ENCODE assay signal across 10 cellular contexts in the genomic region with DNA sequence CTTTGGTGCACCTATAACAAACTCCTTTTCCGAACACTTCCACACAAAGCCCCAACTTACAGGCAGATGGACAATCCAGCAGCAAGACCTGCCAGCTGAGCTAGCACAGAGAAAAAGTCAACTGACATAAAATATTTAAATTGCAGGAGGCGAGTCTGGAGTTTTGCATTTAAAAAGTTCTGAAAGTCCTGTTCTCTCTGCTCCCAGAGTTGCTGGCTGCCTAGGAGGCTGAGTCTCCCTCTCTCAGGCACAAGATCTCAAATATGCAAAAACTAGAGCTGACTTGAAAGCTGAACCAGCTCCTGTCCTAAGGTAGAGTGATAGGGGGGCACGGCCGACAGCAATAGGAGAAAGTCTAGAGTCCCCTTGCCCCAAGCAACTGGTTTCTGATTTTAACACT. TPM values are rescaled to one million over a fixed set of nuclear protein-coding genes. Genes with fewer than 3 reads are reported as not detected.
DNase-seq lines count a peak whose midpoint lies in the region; ATAC-seq and TF ChIP-seq lines count a peak whose summit lies in the region.
"Had no signal": no experiment of that assay in that cellular context is flagged by ENCODE, and none has a peak within 500 bp of the region (broad histone marks: within the 10 kb centered on the region; RNA-seq: fewer than 3 reads in every experiment).

No MANE protein-coding gene starts in this region.

- intact Hi-C loops in left colon (cut with DNase I, micrococcal nuclease), result no loop called here

- no peak for ATAC-seq in HG03175 (IDR thresholded peaks at IDR 0.05; ENCODE audit: unreplicated experiment)
- ATAC-seq in HG03571 (IDR thresholded peaks at IDR 0.05; ENCODE audit: unreplicated experiment), result no peak
- ATAC-seq in left colon, result no peak

- no peak for TF ChIP-seq CTCF in cardiac fibroblast (IDR thresholded peaks at IDR 0.05; ENCODE audit: low read depth, low read length)
- TF ChIP-seq CTCF in kidney epithelial cell (IDR thresholded peaks at IDR 0.05; ENCODE audit: insufficient read depth, low read length, poor library complexity, severe bottlenecking), result no peak

- peaks cover 66% of the 10 kb centered on the region for H3F3A ChIP-seq in GM23248 (ENCODE audit: insufficient read depth)

- peaks cover 39% of the 10 kb centered on the region for H3K4me1 ChIP-seq in GM23248 (ENCODE audit: insufficient read depth)
- H3K4me1 ChIP-seq in skeletal muscle tissue (ENCODE audit: control insufficient read depth in 3 of 3, insufficient read depth in 3 of 3, low read length in 3 of 3), result peaks cover 0 to 8% (median 0%) of the 10 kb centered on the region in 3 donors

- peak overlapping the region; percentile 62 for H3K27ac ChIP-seq in GM23248
- peak overlapping the region; percentile 36 for H3K27ac ChIP-seq in skeletal muscle tissue (ENCODE audit: low read depth, low read length)

- peak overlapping the region; percentile 81 for H3K9ac ChIP-seq in GM23248
- peak overlapping the region in 2 of 3 donors; percentile 26 to 45 for H3K9ac ChIP-seq in skeletal muscle tissue (ENCODE audit: low read depth in 1 of 3, low read length in 3 of 3)

- H3K9me3 ChIP-seq in GM23248 (ENCODE audit: low read depth) (no peaks in the 10 kb centered on the region), skeletal muscle tissue (ENCODE audit: control insufficient read depth in 3 of 3, low read length in 3 of 3) (no peaks in the 10 kb centered on the region)

- peaks cover 56% of the 10 kb centered on the region for H3K79me2 ChIP-seq in GM23248 (ENCODE audit: insufficient read depth)

- H3K27me3 ChIP-seq in GM23248 (replicated peaks; ENCODE audit: insufficient read depth) (no peaks in the 10 kb centered on the region), kidney epithelial cell (ENCODE audit: control insufficient read depth, insufficient read depth, low read length) (no peaks in the 10 kb centered on the region), skeletal muscle tissue (ENCODE audit: control insufficient read depth in 3 of 3, insufficient read depth in 3 of 3, low read length in 3 of 3) (no peaks in the 10 kb centered on the region)

- WGBS in GM23248 (ENCODE audit: low coverage in 1 of 2, low lambda C conversion rate in 2 of 2, missing lambda C conversion rate in 2 of 2), 2 experiments, result 0 to 1% methylated on average over 4 of the region's 4 CpGs

- peak overlapping the region; percentile 99 for H3K4me2 ChIP-seq in GM23248 (ENCODE audit: unreplicated experiment)

- H3K4me3 ChIP-seq in GM23248, result peak overlapping the region; percentile 88
- peak overlapping the region; percentile 19 to 28 for H3K4me3 ChIP-seq in cardiac fibroblast (replicated peaks in 1 of 2; ENCODE audit: low read depth in 2 of 2, low read length in 2 of 2)
- H3K4me3 ChIP-seq in kidney epithelial cell (ENCODE audit: low read depth, low read length), result peak overlapping the region; percentile 9
- H3K4me3 ChIP-seq in skeletal muscle tissue (ENCODE audit: low read length in 3 of 3), result peak overlapping the region; percentile 42 to 60 (median 46)

- H3K9me2 ChIP-seq in GM23248 (ENCODE audit: insufficient read depth), result no peaks in the 10 kb centered on the region

- in situ Hi-C loops in GM23248 (cut with MboI), result no loop called here

- no peaks in the 10 kb centered on the region for H3K36me3 ChIP-seq in GM23248 (ENCODE audit: low read depth)
- H3K36me3 ChIP-seq in kidney epithelial cell (ENCODE audit: control insufficient read depth, insufficient read depth, low read length), result no peaks in the 10 kb centered on the region
- no peaks in the 10 kb centered on the region for H3K36me3 ChIP-seq in skeletal muscle tissue (ENCODE audit: control insufficient read depth in 3 of 3, insufficient read depth in 3 of 3, low read length in 3 of 3)

- no peaks in the 10 kb centered on the region for H4K20me1 ChIP-seq in GM23248 (ENCODE audit: insufficient read depth)

- DNase-seq in GM23248, result peak; percentile 60
- peak in 1 of 2 donors; percentile 17 for DNase-seq in cardiac fibroblast (ENCODE audit: low read depth in 2 of 2)
- no peak for DNase-seq in kidney epithelial cell (ENCODE audit: low read depth)
- DNase-seq in COR-L47 (lab: John Stamatoyannopoulos, UW), result no peak
- no peak for DNase-seq in left colon
- DNase-seq: DMS153, NCI-H82 had no signal

- H2AFZ ChIP-seq in GM23248, result peak overlapping the region; percentile 82

RNA-seq across cellular contexts. Expression of gene LDB2, which starts 1.1 kb away (rescaled TPM):
- total RNA-seq in GM23248 (2014; rRNA removed; shearing (Covaris generic)), result 76.6 and 79.7 TPM in 2 replicates
- 48.6 and 52.8 TPM in 2 replicates for polyA plus RNA-seq in GM23248 (2016; fragmentation: Nextera tagmentation; extraction: Ambion mirVana)
- 0.07 and 0.46 TPM in 2 replicates for total RNA-seq in kidney epithelial cell
- 55.8 TPM for total RNA-seq in skeletal muscle tissue
- total RNA-seq in left colon, result 1 to 10 TPM; 3.1 to 6.9 TPM

Comparison
In these comparisons a context has a peak if more than half of its experiments do, and no peak if none do; other contexts are left out.
1. H3K4me3 ChIP-seq: peak in every context shown above with its lines; median percentile 88 in GM23248; 46 in skeletal muscle tissue; 24 in cardiac fibroblast; 9 in kidney epithelial cell.